Comparison of ENCODE assay signal across 14 cellular contexts in genomic region chr2:150850641-150851040, GRCh38.
DNase-seq lines count a peak whose midpoint lies in the region; ATAC-seq and TF ChIP-seq lines count a peak whose summit lies in the region.
"Had no signal": no experiment of that assay in that cellular context is flagged by ENCODE, and none has a peak within 500 bp of the region (broad histone marks: within the 10 kb centered on the region; RNA-seq: fewer than 3 reads in every experiment).

No MANE protein-coding gene starts in this region.

- peaks cover 9% of the 10 kb centered on the region for H3K9me3 Mint-ChIP-seq in neural crest cell
- H3K9me3 Mint-ChIP-seq: HFFc6 had no signal

- in situ Hi-C loops in HAP-1 (cut with MboI; ENCODE audit: low sequenced_read_pairs), result no loop called here

- peaks cover 39% of the 10 kb centered on the region for H3K4me1 ChIP-seq in HAP-1

- TF ChIP-seq CTCF in neural crest cell (conservative IDR thresholded peaks at IDR 0.05), result no peak

- no peak overlapping the region for H3K4me3 ChIP-seq in HAP-1
- H3K4me3 ChIP-seq: GM23338 had no signal

- no peaks in the 10 kb centered on the region for H3K27me3 ChIP-seq in HAP-1 (ENCODE audit: low read depth)

- H3K27me3 Mint-ChIP-seq in neural crest cell (ENCODE audit: low read depth) (no peaks in the 10 kb centered on the region), T-helper 17 cell (peaks cover 16% of the 10 kb centered on the region)

- ATAC-seq in T-helper 17 cell, result no peak
- ATAC-seq: GM23338 had no signal

- peak; percentile 15 to 37 for DNase-seq in HAP-1 (ENCODE audit: low spot score in 2 of 2)
- peak; percentile 22 for DNase-seq in RPMI7951 (ENCODE audit: low read depth)
- no peak for DNase-seq in neural crest cell (ENCODE audit: low read depth, low spot score)
- no peak for DNase-seq in T-helper 17 cell
- DNase-seq in NCI-H2029 treated with DMSO at 0.1 percent for 48 hours (lab: John Stamatoyannopoulos, UW), result no peak
- no peak for DNase-seq in kidney tubule cell (ENCODE audit: low spot score)
- DNase-seq: C1 segment of cervical spinal cord; CD4-positive, alpha-beta memory T cell; DMS 273 treated with DMSO at 0.1 percent for 48 hours; DMS79; GF-D8; H9; HFFc6 had no signal

- H3K36me3 Mint-ChIP-seq in neural crest cell (ENCODE audit: low read depth), result peaks cover 3% of the 10 kb centered on the region
- no peaks in the 10 kb centered on the region for H3K36me3 Mint-ChIP-seq in T-helper 17 cell (ENCODE audit: low read depth)
- H3K36me3 Mint-ChIP-seq: CD4-positive, alpha-beta memory T cell had no signal

- H3K27ac Mint-ChIP-seq in neural crest cell (ENCODE audit: unreplicated experiment) (peak overlapping the region; percentile 52), T-helper 17 cell (no peak overlapping the region)
- H3K27ac Mint-ChIP-seq: GM23338, HFFc6 had no signal

- H3K9me3 ChIP-seq in HAP-1 (no peaks in the 10 kb centered on the region), T-helper 17 cell (ENCODE audit: control insufficient read depth, low read length, poor library complexity, severe bottlenecking) (no peaks in the 10 kb centered on the region)

- H3K4me1 Mint-ChIP-seq in neural crest cell (peaks cover 80% of the 10 kb centered on the region), T-helper 17 cell (no peaks in the 10 kb centered on the region)
- H3K4me1 Mint-ChIP-seq: CD4-positive, alpha-beta memory T cell had no signal

- H3K36me3 ChIP-seq in HAP-1 (replicated peaks), result no peaks in the 10 kb centered on the region

- no peak overlapping the region for H3K4me3 Mint-ChIP-seq in neural crest cell
- H3K4me3 Mint-ChIP-seq in T-helper 17 cell, result no peak overlapping the region
- H3K4me3 Mint-ChIP-seq: CD4-positive, alpha-beta memory T cell; GM23338; H9; HFFc6 had no signal

Comparison
In these comparisons a context has a peak if more than half of its experiments do, and no peak if none do; other contexts are left out.
1. DNase-seq: peak in HAP-1 (2 of 2) and RPMI7951 (single experiment); none in neural crest cell (single experiment), T-helper 17 cell (0 of 3), NCI-H2029 treated with DMSO at 0.1 percent for 48 hours (single experiment) and kidney tubule cell (single experiment).